8 cellular contexts compared by ENCODE assay signal in genomic region chr5:142769793-142770649, GRCh38. TPM values are rescaled to one million over a fixed set of nuclear protein-coding genes. Genes with fewer than 3 reads are reported as not detected.
DNase-seq lines count a peak whose midpoint lies in the region; ATAC-seq and TF ChIP-seq lines count a peak whose summit lies in the region.

Gene ARHGAP26 (plus strand): TSS chr5:142770377. CDS start chr5:142770762, 385 bp downstream.

- peak; percentile 98 to 99 for TF ChIP-seq POLR2A in gastroesophageal sphincter (IDR thresholded peaks at IDR 0.05)

- TF ChIP-seq CTCF in HFF-Myc (IDR thresholded peaks at IDR 0.05; ENCODE audit: low read depth, low read length, missing control alignments) (no peak), gastroesophageal sphincter (IDR thresholded peaks at IDR 0.05) (peak in 3 of 4 experiments; percentile 15 to 48 (median 33))

- H3K27me3 Mint-ChIP-seq in activated naive CD4-positive, alpha-beta T cell treated with anti-CD3 and anti-CD28 coated beads, Interleukin-2, amount 10 ng/mL, durations not matched to agents 7 days and 5 days = no peaks in the 10 kb centered on the region

- WGBS in gastroesophageal sphincter (ENCODE audit: low coverage in 1 of 2), 2 donors = 0% methylated on average over 5 to 9 of the region's 87 CpGs

- peak; percentile 99 for ATAC-seq in gastroesophageal sphincter

- no peaks in the 10 kb centered on the region for H3K27me3 ChIP-seq in gastroesophageal sphincter

- CTCF ChIA-PET in activated naive CD4-positive, alpha-beta T cell treated with anti-CD3 and anti-CD28 coated beads, Interleukin-2, amount 10 ng/mL, durations not matched to agents 7 days and 5 days (lab: Charles Lee) = interaction anchor here (0.6 to 7.1 kb wide), 19 partner anchors 10 to 119 kb away, joined by 3 to 41 read pairs (median 6); no protein-coding TSS in a partner anchor

- H3K36me3 ChIP-seq in gastroesophageal sphincter = no peaks in the 10 kb centered on the region

- DNase-seq in HFF-Myc (ENCODE audit: extremely low read depth, low read depth) (peak; percentile 70), MV-4-11 (lab: John Stamatoyannopoulos, UW) (peak; percentile 95), SK-MEL-5 (ENCODE audit: low read depth, low spot score) (peak; percentile 94), non-pigmented ciliary epithelial cell (ENCODE audit: low read depth) (peak; percentile 79), superior temporal gyrus (ENCODE audit: extremely low spot score) (peak; percentile 96)
- peak; percentile 96 for DNase-seq in activated naive CD4-positive, alpha-beta T cell treated with anti-CD3 and anti-CD28 coated beads, Interleukin-2, amount 10 ng/mL, durations not matched to agents 7 days and 5 days

- H3K4me1 Mint-ChIP-seq in activated naive CD4-positive, alpha-beta T cell treated with anti-CD3 and anti-CD28 coated beads, Interleukin-2, amount 10 ng/mL, durations not matched to agents 7 days and 5 days = peaks cover 34% of the 10 kb centered on the region

- H3K4me3 Mint-ChIP-seq in activated naive CD4-positive, alpha-beta T cell treated with anti-CD3 and anti-CD28 coated beads, Interleukin-2, amount 10 ng/mL, durations not matched to agents 7 days and 5 days = peak within 1 kb of the TSS; percentile 93

- peak within 1 kb of the TSS; percentile 66 to 96 (median 94) for H3K27ac ChIP-seq in gastroesophageal sphincter

- H3K4me3 ChIP-seq in GM08714 (ENCODE audit: low read length) (peak within 1 kb of the TSS; percentile 94), HFF-Myc (replicated peaks; ENCODE audit: low read depth, low read length) (peak within 1 kb of the TSS; percentile 74), gastroesophageal sphincter (peak within 1 kb of the TSS; percentile 72 to 87)

- no peaks in the 10 kb centered on the region for H3K36me3 Mint-ChIP-seq in activated naive CD4-positive, alpha-beta T cell treated with anti-CD3 and anti-CD28 coated beads, Interleukin-2, amount 10 ng/mL, durations not matched to agents 7 days and 5 days

- H3K9me3 ChIP-seq in gastroesophageal sphincter = no peaks in the 10 kb centered on the region

- H3K27ac Mint-ChIP-seq in activated naive CD4-positive, alpha-beta T cell treated with anti-CD3 and anti-CD28 coated beads, Interleukin-2, amount 10 ng/mL, durations not matched to agents 7 days and 5 days = peak within 1 kb of the TSS; percentile 88

- no peaks in the 10 kb centered on the region for H3K9me3 Mint-ChIP-seq in activated naive CD4-positive, alpha-beta T cell treated with anti-CD3 and anti-CD28 coated beads, Interleukin-2, amount 10 ng/mL, durations not matched to agents 7 days and 5 days

- TF ChIP-seq EP300 in gastroesophageal sphincter (IDR thresholded peaks at IDR 0.05) = no peak

- peaks cover 0 to 34% (median 14%) of the 10 kb centered on the region in 3 donors for H3K4me1 ChIP-seq in gastroesophageal sphincter

- in situ Hi-C loops in SK-MEL-5 (cut with HindIII; ENCODE audit: low pct_unique_long_range_greater_than_20kb, low sequenced_read_pairs) = no loop called here

RNA-seq across cellular contexts. Expression of gene ARHGAP26, which starts in this region (rescaled TPM):
- 9.3 and 11.8 TPM in 2 replicates for total RNA-seq in SK-MEL-5 (2014; rRNA removed; shearing (Covaris generic))
- 6.2 and 7.0 TPM in 2 replicates for polyA plus RNA-seq in SK-MEL-5 (2015; cell fraction: cytosol; rRNA removed)
- polyA plus RNA-seq in SK-MEL-5 (2015; cell fraction: nucleus; rRNA removed) = 24.2 and 30.6 TPM in 2 replicates
- 10 to 100 TPM; 15.2 to 41.7 (median 31.7) TPM for total RNA-seq in gastroesophageal sphincter

Comparison
In these comparisons a context has a peak if more than half of its experiments do, and no peak if none do; other contexts are left out.
1. Peak in every context shown above with its lines: DNase-seq, ATAC-seq, H3K4me3 ChIP-seq and H3K27ac ChIP-seq.